ENCODE assay signal across 10 cellular contexts in the genomic region with DNA sequence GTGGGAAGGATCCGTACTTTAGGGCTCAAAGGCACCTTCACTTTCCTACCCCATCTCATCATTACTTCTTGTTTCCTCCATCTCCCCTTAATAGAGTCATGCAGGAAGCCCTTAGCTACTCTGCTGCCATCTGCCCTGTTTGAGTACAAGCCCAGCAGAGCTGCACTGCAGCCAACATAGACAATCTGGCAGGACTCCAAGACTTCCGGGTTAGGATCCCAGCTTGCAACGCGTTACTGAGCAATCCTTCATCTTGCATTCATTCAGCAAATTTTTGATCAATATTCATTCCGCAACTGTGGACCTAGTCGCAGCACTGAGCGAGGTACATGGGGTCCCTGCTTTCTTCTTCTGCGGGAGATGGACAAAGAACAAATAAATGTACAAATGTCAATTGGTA.
DNase-seq lines count a peak whose midpoint lies in the region; ATAC-seq, FAIRE-seq and TF ChIP-seq lines count a peak whose summit lies in the region.
"Had no signal": no experiment of that assay in that cellular context is flagged by ENCODE, and none has a peak within 500 bp of the region (broad histone marks: within the 10 kb centered on the region; RNA-seq: fewer than 3 reads in every experiment).

No MANE protein-coding gene starts in this region.

- ATAC-seq in A549: no peak
- ATAC-seq: activated naive CD8-positive, alpha-beta T cell treated with anti-CD3 and anti-CD28 coated beads, Interleukin-2, amount 50 U/mL, for 24 hours had no signal

- CTCF ChIA-PET in A549 (lab: Yijun Ruan, JAX): interaction anchor here (0.9 kb wide), 1 partner anchor 22 kb away, joined by 3 read pairs; no protein-coding TSS in a partner anchor

- H3K4me1 ChIP-seq in A549: peaks cover 51% of the 10 kb centered on the region

- no peak for TF ChIP-seq EP300 in A549 (IDR thresholded peaks at IDR 0.05)

- TF ChIP-seq POLR2A in A549 (IDR thresholded peaks at IDR 0.05; ENCODE audit: low read length): no peak

- no peak overlapping the region for H3K4me3 ChIP-seq in A549
- H3K4me3 ChIP-seq: BLaER1 treated with 17β-estradiol and CSF1 and Interleukin-3, amounts not matched to agents 10 nM and 100 nM had no signal

- H3K27ac ChIP-seq in A549: peak overlapping the region; percentile 99

- H3K9me3 ChIP-seq in A549: no peaks in the 10 kb centered on the region

- DNase-seq in A549 (ENCODE audit: low read depth in 1 of 2, low spot score in 1 of 2) (no peak), HT-29 (ENCODE audit: low spot score) (peak; percentile 56), SHP77 (lab: John Stamatoyannopoulos, UW) (peak; percentile 48 to 72), NOMO-1 treated with dmso at 0.1 percent for 144 hours (lab: John Stamatoyannopoulos, UW; ENCODE audit: unreplicated experiment) (no peak), SW 1271 (lab: John Stamatoyannopoulos, UW) (no peak), NK-92 (lab: John Stamatoyannopoulos, UW; ENCODE audit: unreplicated experiment) (no peak)
- DNase-seq in activated naive CD4-positive, alpha-beta T cell treated with Interleukin-2 at 50 U/mL for 16 hours: no peak
- DNase-seq: activated naive CD8-positive, alpha-beta T cell treated with anti-CD3 and anti-CD28 coated beads, Interleukin-2, amount 50 U/mL, for 24 hours had no signal

- no peak for TF ChIP-seq CTCF in A549 (IDR thresholded peaks at IDR 0.05)

- H3K4me2 ChIP-seq in A549: peak overlapping the region; percentile 36

- TF ChIP-seq RAD21 in A549 (conservative IDR thresholded peaks at IDR 0.05 in 1 of 2, IDR thresholded peaks at IDR 0.05 in 1 of 2): no peak

- WGBS in A549 (ENCODE audit: missing lambda C conversion rate): 77% methylated on average over 8 of the region's 8 CpGs

- FAIRE-seq in A549 (lab: Jason Lieb, UNC): no peak
- peak; percentile 55 for FAIRE-seq in islet of Langerhans (lab: Jason Lieb, UNC)

- POLR2A ChIA-PET in A549 (lab: Yijun Ruan, JAX): interaction anchor here (0.5 to 1.5 kb wide), 4 partner anchors 57 to 345 kb away, joined by 3 to 8 read pairs (median 4); a partner anchor contains a TSS

TF ChIP-seq in A549, 52 proteins besides CTCF, POLR2A, EP300 and RAD21:
- TF ChIP-seq RARB (CRISPR knock-in tag; IDR thresholded peaks at IDR 0.05) (no peak), CBX2 (IDR thresholded peaks at IDR 0.05; ENCODE audit: borderline replicate concordance, low read depth) (no peak), MAFK (IDR thresholded peaks at IDR 0.05; ENCODE audit: partially characterized antibody) (no peak), CBX8 (IDR thresholded peaks at IDR 0.05) (no peak)

Comparison
In these comparisons a context has a peak if more than half of its experiments do, and no peak if none do; other contexts are left out.
1. DNase-seq: peak in HT-29 (single experiment) and SHP77 (2 of 2); none in A549 (0 of 2), NOMO-1 treated with dmso at 0.1 percent for 144 hours (single experiment), SW 1271 (0 of 2), NK-92 (single experiment) and activated naive CD4-positive, alpha-beta T cell treated with Interleukin-2 at 50 U/mL for 16 hours (single experiment).